Comparison of ENCODE assay signal across 9 cellular contexts in genomic region chr7:70072220-70072619, GRCh38.
DNase-seq lines count a peak whose midpoint lies in the region; ATAC-seq and TF ChIP-seq lines count a peak whose summit lies in the region.
"Had no signal": no experiment of that assay in that cellular context is flagged by ENCODE, and none has a peak within 500 bp of the region (broad histone marks: within the 10 kb centered on the region; RNA-seq: fewer than 3 reads in every experiment).

No MANE protein-coding gene starts in this region.

- in situ Hi-C loops in KBM-7 (cut with MboI; ENCODE audit: low pct_unique_long_range_greater_than_20kb, low sequenced_read_pairs) = no loop called here

- H3K9me3 ChIP-seq in HEK293 (ENCODE audit: control insufficient read depth, insufficient read depth, low read depth, low read length) (no peaks in the 10 kb centered on the region), psoas muscle (no peaks in the 10 kb centered on the region)

- intact Hi-C loops in psoas muscle (cut with DNase I) = loop anchor here in 1 of 2 donors (1.0 kb wide), 1 partner anchor 20 kb away; no protein-coding TSS in a partner anchor

- H3K4me1 ChIP-seq in HEK293 (ENCODE audit: control insufficient read depth, insufficient read depth, low read length) = peaks cover 11% of the 10 kb centered on the region
- H3K4me1 ChIP-seq in psoas muscle = peaks cover 24% of the 10 kb centered on the region

- CTCF ChIA-PET in HEK293 (lab: Yijun Ruan, JAX) = interaction anchor here (0.7 kb wide), 1 partner anchor 327 kb away, joined by 5 read pairs; no protein-coding TSS in a partner anchor

- no peaks in the 10 kb centered on the region for H3K27me3 ChIP-seq in psoas muscle (ENCODE audit: insufficient read depth in 3 of 3, low read length in 2 of 3)

- H3K27ac ChIP-seq in HEK293 (ENCODE audit: extremely low read depth, low read depth, low read length) (peak overlapping the region; percentile 18; the same call in 1 of the 2 replicates), psoas muscle (peak overlapping the region; percentile 83)

- WGBS in psoas muscle, 3 donors = 8 to 17% (median 11%) methylated on average over 2 of the region's 2 CpGs

- TF ChIP-seq CTCF in HEK293 (tag by site-specific recombination; IDR thresholded peaks at IDR 0.05) (no peak), fibroblast of pulmonary artery (IDR thresholded peaks at IDR 0.05; ENCODE audit: low read length, missing control alignments) (no peak), psoas muscle (IDR thresholded peaks at IDR 0.05) (no peak)

- peak; percentile 77 for DNase-seq in NCI-H524 treated with DMSO at 0.1 percent for 48 hours (lab: John Stamatoyannopoulos, UW)
- peak; percentile 24 for DNase-seq in fibroblast of pulmonary artery (ENCODE audit: low read depth)
- no peak for DNase-seq in psoas muscle
- DNase-seq in germinal center (ENCODE audit: low spot score) = no peak
- no peak for DNase-seq in iPS-NIHi11 (ENCODE audit: low spot score)
- no peak for DNase-seq in stimulated activated CD4-positive, alpha-beta T cell treated with anti-CD3 and anti-CD28 coated beads, Interleukin-4, amount 100 ng/mL, for 4 hours
- DNase-seq in KBM-7 = no peak
- DNase-seq: islet precursor cell had no signal

- ATAC-seq in psoas muscle = peak; percentile 94 to 98 (median 98)

- POLR2A ChIA-PET in HEK293 (lab: Yijun Ruan, JAX) = no interaction called here

- H3K4me3 ChIP-seq in HEK293 (ENCODE audit: low read depth, low read length) (no peak overlapping the region), fibroblast of pulmonary artery (replicated peaks; ENCODE audit: low read depth, low read length) (no peak overlapping the region), psoas muscle (no peak overlapping the region)

- H3K36me3 ChIP-seq in HEK293 (ENCODE audit: control insufficient read depth in 2 of 2, insufficient read depth in 1 of 2, low read length in 2 of 2) (no peaks in the 10 kb centered on the region), psoas muscle (ENCODE audit: insufficient read depth in 1 of 2, low read depth in 1 of 2) (no peaks in the 10 kb centered on the region)

TF ChIP-seq in HEK293, 187 proteins besides CTCF, POLR2A, EP300 and RAD21:
- TF ChIP-seq ZNF335 (tag by site-specific recombination; conservative IDR thresholded peaks at IDR 0.05) (0 out of 2 replicates have a peak, but pooled peaks have one; percentile 16), ZNF626 (tag by site-specific recombination; IDR thresholded peaks at IDR 0.05) (no peak), ZNF112 (tag by site-specific recombination; IDR thresholded peaks at IDR 0.05) (no peak), MYNN (tag by site-specific recombination; IDR thresholded peaks at IDR 0.05; ENCODE audit: borderline replicate concordance) (no peak), KLF1 (tag by site-specific recombination; IDR thresholded peaks at IDR 0.05) (no peak), ZNF423 (tag by site-specific recombination; IDR thresholded peaks at IDR 0.05) (no peak), ZNF518A (tag by site-specific recombination; conservative IDR thresholded peaks at IDR 0.05; ENCODE audit: low read depth) (no peak)

Comparison
In these comparisons a context has a peak if more than half of its experiments do, and no peak if none do; other contexts are left out.
1. DNase-seq: peak in NCI-H524 treated with DMSO at 0.1 percent for 48 hours (single experiment) and fibroblast of pulmonary artery (single experiment); none in psoas muscle (0 of 2), germinal center (single experiment), iPS-NIHi11 (single experiment), stimulated activated CD4-positive, alpha-beta T cell treated with anti-CD3 and anti-CD28 coated beads, Interleukin-4, amount 100 ng/mL, for 4 hours (0 of 2) and KBM-7 (single experiment).